Comparison of ENCODE assay signal across 18 cellular contexts in genomic region chr5:71011194-71011792, GRCh38.
"Had no signal": no experiment of that assay in that cellular context is flagged by ENCODE, and none has a peak within 500 bp of the region (broad histone marks: within the 10 kb centered on the region; RNA-seq: fewer than 3 reads in every experiment).

No MANE protein-coding gene starts in this region.

- H3K27me3 Mint-ChIP-seq: activated B cell treated with CpG ODN at 0.5 μM for 24 hours; central memory CD8-positive, alpha-beta T cell; natural killer cell treated with Interleukin-12 subunit alpha and Interleukin-12 subunit beta and Interleukin-15 and Interleukin-18, amount 100 ng/mL, for 72 hours; stimulated activated naive CD8-positive, alpha-beta T cell treated with anti-CD3 and anti-CD28 coated beads, Interleukin-15, Interleukin-2, amounts not matched to agents 100 ng/mL and 50 ng/mL, for 24 hours had no signal

- H3K9me3 ChIP-seq: ascending aorta, colonic mucosa, esophagus squamous epithelium, tibial nerve, uterus had no signal

- H3K4me3 ChIP-seq: ascending aorta, colonic mucosa, esophagus squamous epithelium, hepatocyte, lung, tibial nerve, uterus had no signal

- H3K36me3 ChIP-seq: ascending aorta, colonic mucosa, esophagus squamous epithelium, tibial nerve, uterus had no signal

- H3K27ac Mint-ChIP-seq: activated B cell treated with CpG ODN at 0.5 μM for 24 hours; activated CD8-positive, alpha-beta T cell treated with anti-CD3 and anti-CD28 coated beads, Interleukin-2, amount 10 ng/mL, durations not matched to agents 7 days and 5 days; activated naive CD4-positive, alpha-beta T cell treated with anti-CD3 and anti-CD28 coated beads for 36 hours; natural killer cell treated with Interleukin-12 subunit alpha and Interleukin-12 subunit beta and Interleukin-15 and Interleukin-18, amount 100 ng/mL, for 72 hours; stimulated activated naive CD8-positive, alpha-beta T cell treated with anti-CD3 and anti-CD28 coated beads, Interleukin-15, Interleukin-2, amounts not matched to agents 100 ng/mL and 50 ng/mL, for 24 hours had no signal

- FAIRE-seq: islet of Langerhans had no signal

- H3K4me3 Mint-ChIP-seq: activated B cell treated with CpG ODN at 0.5 μM for 24 hours; activated CD8-positive, alpha-beta T cell treated with anti-CD3 and anti-CD28 coated beads, Interleukin-2, amount 10 ng/mL, durations not matched to agents 7 days and 5 days; activated naive CD4-positive, alpha-beta T cell treated with anti-CD3 and anti-CD28 coated beads for 36 hours; activated T-cell treated with anti-CD3 and anti-CD28 coated beads, Interleukin-2, amount 50 U/mL, for 4 hours; central memory CD8-positive, alpha-beta T cell; natural killer cell treated with Interleukin-12 subunit alpha and Interleukin-12 subunit beta and Interleukin-15 and Interleukin-18, amount 100 ng/mL, for 72 hours; stimulated activated naive CD8-positive, alpha-beta T cell treated with anti-CD3 and anti-CD28 coated beads, Interleukin-15, Interleukin-2, amounts not matched to agents 100 ng/mL and 50 ng/mL, for 24 hours had no signal

- H3K36me3 Mint-ChIP-seq: natural killer cell treated with Interleukin-12 subunit alpha and Interleukin-12 subunit beta and Interleukin-15 and Interleukin-18, amount 100 ng/mL, for 72 hours had no signal

- DNase-seq: activated B cell treated with CpG ODN at 0.5 μM for 24 hours; activated CD4-positive, alpha-beta T cell treated with anti-CD3 and anti-CD28 coated beads for 4 hours; activated CD8-positive, alpha-beta T cell treated with anti-CD3 and anti-CD28 coated beads, Interleukin-2, amount 10 ng/mL, durations not matched to agents 7 days and 5 days; activated naive CD4-positive, alpha-beta T cell treated with anti-CD3 and anti-CD28 coated beads for 36 hours; activated T-cell treated with anti-CD3 and anti-CD28 coated beads, Interleukin-2, amount 50 U/mL, for 4 hours; colonic mucosa; esophagus squamous epithelium; stimulated activated CD4-positive, alpha-beta T cell treated with anti-CD3 and anti-CD28 coated beads, Interleukin-2, amount 100 ng/mL, for 48 hours; uterus had no signal

- H3K79me2 ChIP-seq: hepatocyte had no signal

- H3K9me3 Mint-ChIP-seq: activated B cell treated with CpG ODN at 0.5 μM for 24 hours; activated naive CD4-positive, alpha-beta T cell treated with anti-CD3 and anti-CD28 coated beads for 36 hours; activated T-cell treated with anti-CD3 and anti-CD28 coated beads, Interleukin-2, amount 50 U/mL, for 4 hours; central memory CD8-positive, alpha-beta T cell; natural killer cell treated with Interleukin-12 subunit alpha and Interleukin-12 subunit beta and Interleukin-15 and Interleukin-18, amount 100 ng/mL, for 72 hours; stimulated activated naive CD8-positive, alpha-beta T cell treated with anti-CD3 and anti-CD28 coated beads, Interleukin-15, Interleukin-2, amounts not matched to agents 100 ng/mL and 50 ng/mL, for 24 hours had no signal

- H3K4me1 Mint-ChIP-seq: central memory CD8-positive, alpha-beta T cell had no signal

- H3K4me1 ChIP-seq: ascending aorta, colonic mucosa, esophagus squamous epithelium, tibial nerve, uterus had no signal

- H3K4me2 ChIP-seq: hepatocyte had no signal

- H3K27me3 ChIP-seq: ascending aorta, colonic mucosa, esophagus squamous epithelium, hepatocyte, tibial nerve, uterus had no signal

- H3K27ac ChIP-seq: ascending aorta, colonic mucosa, esophagus squamous epithelium, hepatocyte, tibial nerve, uterus had no signal

- ATAC-seq: activated CD8-positive, alpha-beta T cell treated with anti-CD3 and anti-CD28 coated beads, Interleukin-2, amount 10 ng/mL, durations not matched to agents 7 days and 5 days; activated T-cell treated with anti-CD3 and anti-CD28 coated beads, Interleukin-2, amount 50 U/mL, for 4 hours; left lobe of liver; natural killer cell treated with Interleukin-12 subunit alpha and Interleukin-12 subunit beta and Interleukin-15 and Interleukin-18, amount 100 ng/mL, for 72 hours had no signal

- H2AFZ ChIP-seq: hepatocyte had no signal
